16 cellular contexts compared by ENCODE assay signal in the genomic region with DNA sequence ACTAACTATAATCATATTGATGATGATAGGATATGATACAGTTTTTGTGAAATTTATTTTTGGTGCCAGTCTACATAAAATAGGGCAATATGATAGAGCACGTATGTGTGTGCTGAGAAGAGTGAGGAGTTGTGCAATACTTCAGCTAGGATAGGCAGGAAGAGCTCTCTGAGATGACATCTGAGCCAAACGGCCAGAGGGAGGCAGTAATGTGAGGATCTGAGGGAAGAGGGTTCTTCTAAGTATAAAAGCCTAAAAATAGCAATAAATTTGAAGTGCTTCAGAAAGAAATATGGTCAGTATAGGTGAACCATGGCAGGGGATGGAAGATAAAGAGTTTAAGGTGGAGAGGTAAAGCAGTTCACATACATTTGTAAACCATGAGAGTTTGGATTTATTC.
DNase-seq lines count a peak whose midpoint lies in the region; ATAC-seq and TF ChIP-seq lines count a peak whose summit lies in the region.
"Had no signal": no experiment of that assay in that cellular context is flagged by ENCODE, and none has a peak within 500 bp of the region (broad histone marks: within the 10 kb centered on the region; RNA-seq: fewer than 3 reads in every experiment).

No MANE protein-coding gene starts in this region.

- ATAC-seq in GM19324 (IDR thresholded peaks at IDR 0.05; ENCODE audit: low FRiP score, unreplicated experiment) (no peak), HG02938 (IDR thresholded peaks at IDR 0.05; ENCODE audit: unreplicated experiment) (no peak)
- ATAC-seq: lower lobe of right lung; Right ventricle myocardium inferior; stimulated activated naive CD8-positive, alpha-beta T cell treated with anti-CD3 and anti-CD28 coated beads, Interleukin-15, amount 100 ng/mL, for 72 hours had no signal

- intact Hi-C loops in esophagus squamous epithelium (cut with DNase I) = no loop called here

- H3K4me3 ChIP-seq in cardiac muscle cell = no peak overlapping the region
- H3K4me3 ChIP-seq in right atrium auricular region = no peak overlapping the region
- H3K4me3 ChIP-seq in epithelial cell of proximal tubule (ENCODE audit: low read depth, low read length) = no peak overlapping the region
- no peak overlapping the region for H3K4me3 ChIP-seq in esophagus squamous epithelium
- H3K4me3 ChIP-seq: coronary artery, lower lobe of right lung had no signal

- H3K27ac ChIP-seq in cardiac muscle cell (no peak overlapping the region), right atrium auricular region (no peak overlapping the region), esophagus squamous epithelium (no peak overlapping the region)
- H3K27ac ChIP-seq: coronary artery, lower lobe of right lung, parathyroid adenoma had no signal

- no peak for TF ChIP-seq POLR2A in esophagus squamous epithelium (IDR thresholded peaks at IDR 0.05)

- H3K36me3 ChIP-seq in cardiac muscle cell (no peaks in the 10 kb centered on the region), right atrium auricular region (no peaks in the 10 kb centered on the region), esophagus squamous epithelium (peaks cover 0 to 2% (median 0%) of the 10 kb centered on the region in 3 donors)
- H3K36me3 ChIP-seq: lower lobe of right lung had no signal

- no peaks in the 10 kb centered on the region for H3K27me3 ChIP-seq in cardiac muscle cell
- no peaks in the 10 kb centered on the region for H3K27me3 ChIP-seq in right atrium auricular region
- no peaks in the 10 kb centered on the region for H3K27me3 ChIP-seq in esophagus squamous epithelium

- H3K4me1 ChIP-seq in cardiac muscle cell (ENCODE audit: low read depth) (peaks cover 20% of the 10 kb centered on the region), right atrium auricular region (no peaks in the 10 kb centered on the region), esophagus squamous epithelium (no peaks in the 10 kb centered on the region)
- H3K4me1 ChIP-seq: lower lobe of right lung, parathyroid adenoma had no signal

- DNase-seq in cardiac muscle cell (ENCODE audit: low read depth in 1 of 2, low spot score in 1 of 2) (peak; percentile 19 to 28), right atrium auricular region (ENCODE audit: low spot score) (no peak), NCI-H69 (lab: John Stamatoyannopoulos, UW) (peak; percentile 3), epithelial cell of proximal tubule (ENCODE audit: low read depth) (no peak), esophagus squamous epithelium (lab: John Stamatoyannopoulos, UW) (no peak)
- no peak for DNase-seq in effector CD8-positive, alpha-beta T cell (lab: John Stamatoyannopoulos, UW)
- DNase-seq: activated naive CD4-positive, alpha-beta T cell; lower lobe of right lung; NCI-H2081; stimulated activated CD4-positive, alpha-beta T cell treated with anti-CD3 and anti-CD28 coated beads, Interleukin-2, amount 100 ng/mL, for 48 hours; stimulated activated naive CD8-positive, alpha-beta T cell treated with anti-CD3 and anti-CD28 coated beads, Interleukin-15, amount 100 ng/mL, for 72 hours had no signal

- H3K9me3 ChIP-seq in cardiac muscle cell (ENCODE audit: low read depth) (no peaks in the 10 kb centered on the region), right atrium auricular region (no peaks in the 10 kb centered on the region), esophagus squamous epithelium (no peaks in the 10 kb centered on the region)
- H3K9me3 ChIP-seq: lower lobe of right lung had no signal

- TF ChIP-seq CTCF in cardiac muscle cell (IDR thresholded peaks at IDR 0.05; ENCODE audit: low read depth, low read length) = peak; percentile 9
- no peak for TF ChIP-seq CTCF in right atrium auricular region (IDR thresholded peaks at IDR 0.05)
- peak; percentile 38 for TF ChIP-seq CTCF in epithelial cell of proximal tubule (conservative IDR thresholded peaks at IDR 0.05; ENCODE audit: low read depth, low read length)
- no peak for TF ChIP-seq CTCF in esophagus squamous epithelium (IDR thresholded peaks at IDR 0.05)

- WGBS in esophagus squamous epithelium, 2 donors = 41 to 44% methylated on average over 2 of the region's 2 CpGs

Comparison
In these comparisons a context has a peak if more than half of its experiments do, and no peak if none do; other contexts are left out.
1. DNase-seq: peak in cardiac muscle cell (2 of 2) and NCI-H69 (single experiment); none in right atrium auricular region (single experiment), epithelial cell of proximal tubule (single experiment), effector CD8-positive, alpha-beta T cell (single experiment) and esophagus squamous epithelium (single experiment).
2. CTCF ChIP-seq: peak in cardiac muscle cell (single experiment) and epithelial cell of proximal tubule (single experiment); none in right atrium auricular region (0 of 2) and esophagus squamous epithelium (0 of 6).